Comparison of ENCODE assay signal across 8 cellular contexts in the genomic region with DNA sequence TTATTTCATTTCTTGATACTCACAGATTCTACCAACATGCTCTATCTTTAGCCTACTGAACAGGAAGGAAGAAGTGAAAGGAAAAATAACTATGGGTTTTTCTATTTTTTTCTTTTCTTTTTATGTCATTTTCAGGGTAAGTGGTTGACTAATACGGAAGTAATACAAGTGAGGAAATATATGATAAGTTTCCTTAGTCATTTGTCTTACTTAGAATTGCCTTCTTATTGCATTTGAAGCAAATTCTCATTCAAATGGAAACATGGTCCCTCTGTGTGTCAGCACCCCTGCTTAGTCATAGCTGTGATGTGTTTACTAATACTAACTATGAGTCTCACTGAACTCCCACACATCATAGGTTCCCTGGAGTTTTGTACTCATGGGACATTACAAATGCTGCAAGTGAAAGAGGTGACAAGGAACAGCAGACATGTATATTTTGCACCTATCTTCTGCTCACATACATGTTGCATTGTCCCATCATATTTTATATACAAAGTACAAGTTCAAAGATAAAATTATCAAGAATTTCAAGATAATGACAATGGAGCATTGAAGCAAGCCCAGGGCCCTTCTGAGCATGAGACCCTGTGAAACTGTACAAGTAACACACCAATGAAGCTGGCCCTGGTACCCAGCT.
A peak's percentile ranks its signal among the peaks of the same experiment; 100 is the strongest.
DNase-seq lines count a peak whose midpoint lies in the region; ATAC-seq, FAIRE-seq and TF ChIP-seq lines count a peak whose summit lies in the region.

No MANE protein-coding gene starts in this region.

- no peak for TF ChIP-seq CTCF in pancreas (IDR thresholded peaks at IDR 0.05)

- peaks cover 46% of the 10 kb centered on the region for H3K4me1 Mint-ChIP-seq in activated CD4-positive, alpha-beta T cell treated with anti-CD3 and anti-CD28 coated beads for 36 hours

- H3K27me3 Mint-ChIP-seq in activated CD4-positive, alpha-beta T cell treated with anti-CD3 and anti-CD28 coated beads for 36 hours = peaks cover 8% of the 10 kb centered on the region

- CTCF ChIA-PET in activated CD4-positive, alpha-beta T cell treated with anti-CD3 and anti-CD28 coated beads for 36 hours (lab: Charles Lee) = interaction anchor here (0.7 to 2.0 kb wide), 7 partner anchors 10 to 1400 kb away, joined by 3 to 7 read pairs (median 3); no protein-coding TSS in a partner anchor

- H3K27me3 ChIP-seq in pancreas = no peaks in the 10 kb centered on the region

- peak overlapping the region; percentile 88 for H3K27ac Mint-ChIP-seq in activated CD4-positive, alpha-beta T cell treated with anti-CD3 and anti-CD28 coated beads for 36 hours
- H3K27ac Mint-ChIP-seq in activated naive CD4-positive, alpha-beta T cell treated with anti-CD3 and anti-CD28 coated beads, Interleukin-2, amount 50 U/mL, for 72 hours = peak overlapping the region; percentile 94 to 95

- POLR2A ChIA-PET in activated CD4-positive, alpha-beta T cell treated with anti-CD3 and anti-CD28 coated beads for 36 hours (lab: Charles Lee) = interaction anchor here (1.7 kb wide), 1 partner anchor 177 kb away, joined by 4 read pairs; a partner anchor contains a TSS

- intact Hi-C loops in activated CD4-positive, alpha-beta T cell treated with anti-CD3 and anti-CD28 coated beads for 36 hours (cut with DNase I, micrococcal nuclease) = loop anchor here (1.0 to 5.0 kb wide), 12 partner anchors 13 to 763 kb away; a partner anchor contains a TSS
- intact Hi-C loops in pancreas (cut with DNase I) = no loop called here

- no peak overlapping the region for H3K27ac ChIP-seq in pancreas

- H3K36me3 Mint-ChIP-seq in activated CD4-positive, alpha-beta T cell treated with anti-CD3 and anti-CD28 coated beads for 36 hours (ENCODE audit: low read depth) = peaks cover 33% of the 10 kb centered on the region
- H3K36me3 Mint-ChIP-seq in activated naive CD4-positive, alpha-beta T cell treated with anti-CD3 and anti-CD28 coated beads, Interleukin-2, amount 50 U/mL, for 72 hours = peaks cover 16 to 37% of the 10 kb centered on the region in 2 donors

- H3K9me3 ChIP-seq in pancreas = no peaks in the 10 kb centered on the region

- FAIRE-seq in pancreas (lab: Jason Lieb, UNC) = no peak

- ATAC-seq in activated CD4-positive, alpha-beta T cell treated with anti-CD3 and anti-CD28 coated beads for 36 hours = peak; percentile 91
- ATAC-seq in HG03558 (IDR thresholded peaks at IDR 0.05; ENCODE audit: extremely low read depth, unreplicated experiment) = peak; percentile 64
- ATAC-seq in activated naive CD4-positive, alpha-beta T cell treated with anti-CD3 and anti-CD28 coated beads, Interleukin-2, amount 50 U/mL, for 72 hours = peak; percentile 97 to 98
- no peak for ATAC-seq in pancreas

- peaks cover 30% of the 10 kb centered on the region for H3K9me3 Mint-ChIP-seq in activated CD4-positive, alpha-beta T cell treated with anti-CD3 and anti-CD28 coated beads for 36 hours (ENCODE audit: low read depth)
- H3K9me3 Mint-ChIP-seq in activated naive CD4-positive, alpha-beta T cell treated with anti-CD3 and anti-CD28 coated beads, Interleukin-2, amount 50 U/mL, for 72 hours = peaks cover 12 to 23% of the 10 kb centered on the region in 2 donors

- no peaks in the 10 kb centered on the region for H3K4me1 ChIP-seq in pancreas

- peak overlapping the region; percentile 37 for H3K4me3 Mint-ChIP-seq in activated CD4-positive, alpha-beta T cell treated with anti-CD3 and anti-CD28 coated beads for 36 hours

- peak; percentile 69 for DNase-seq in activated CD4-positive, alpha-beta T cell treated with anti-CD3 and anti-CD28 coated beads for 36 hours
- DNase-seq in activated CD4-positive, alpha-beta T cell treated with anti-CD3 and anti-CD28 coated beads for 1 hour = no peak
- DNase-seq in activated naive CD4-positive, alpha-beta T cell treated with anti-CD3 and anti-CD28 coated beads, Interleukin-2, amount 50 U/mL, for 72 hours (ENCODE audit: low spot score in 2 of 2) = peak in 1 of 2 donors; percentile 45
- peak; percentile 14 to 50 for DNase-seq in stimulated activated CD8-positive, alpha-beta memory T cell treated with anti-CD3 and anti-CD28 coated beads, Interleukin-7, amount 100 ng/mL, for 4 hours (ENCODE audit: low read depth in 2 of 2)
- DNase-seq in pancreas (no peak), NCI-H446 (lab: John Stamatoyannopoulos, UW) (no peak), DMS 273 treated with DMSO at 0.1 percent for 48 hours (lab: John Stamatoyannopoulos, UW) (no peak)

- H3K36me3 ChIP-seq in pancreas = no peaks in the 10 kb centered on the region

- no peak overlapping the region for H3K4me3 ChIP-seq in pancreas

- 72 to 74% methylated on average over 1 of the region's 1 CpG for WGBS in pancreas, 2 donors

Comparison
In these comparisons a context has a peak if more than half of its experiments do, and no peak if none do; other contexts are left out.
1. DNase-seq: peak in activated CD4-positive, alpha-beta T cell treated with anti-CD3 and anti-CD28 coated beads for 36 hours (single experiment) and stimulated activated CD8-positive, alpha-beta memory T cell treated with anti-CD3 and anti-CD28 coated beads, Interleukin-7, amount 100 ng/mL, for 4 hours (2 of 2); none in activated CD4-positive, alpha-beta T cell treated with anti-CD3 and anti-CD28 coated beads for 1 hour (single experiment), pancreas (0 of 6), NCI-H446 (0 of 2) and DMS 273 treated with DMSO at 0.1 percent for 48 hours (single experiment).
2. ATAC-seq: peak in activated CD4-positive, alpha-beta T cell treated with anti-CD3 and anti-CD28 coated beads for 36 hours (single experiment), HG03558 (single experiment) and activated naive CD4-positive, alpha-beta T cell treated with anti-CD3 and anti-CD28 coated beads, Interleukin-2, amount 50 U/mL, for 72 hours (2 of 2); none in pancreas (0 of 4).
3. intact Hi-C loops: an anchor here in activated CD4-positive, alpha-beta T cell treated with anti-CD3 and anti-CD28 coated beads for 36 hours (1.0 to 5.0 kb wide); none called in pancreas.